In genomic region chr16:31696968-31697743, GRCh38 we compare ENCODE assay signal across 8 cellular contexts.
A peak's percentile ranks its signal among the peaks of the same experiment; 100 is the strongest.
DNase-seq lines count a peak whose midpoint lies in the region; ATAC-seq and TF ChIP-seq lines count a peak whose summit lies in the region.

No MANE protein-coding gene starts in this region.

- H3K36me3 ChIP-seq in endodermal cell (ENCODE audit: control insufficient read depth, insufficient read depth, low read length) (no peaks in the 10 kb centered on the region), thyroid gland (no peaks in the 10 kb centered on the region)

- H3K4me1 Mint-ChIP-seq in endodermal cell: peaks cover 9% of the 10 kb centered on the region
- H3K4me1 Mint-ChIP-seq in activated T-cell treated with anti-CD3 and anti-CD28 coated beads, Interleukin-2, amount 50 U/mL, for 4 hours (ENCODE audit: low read depth): peaks cover 16% of the 10 kb centered on the region

- no peak overlapping the region for H3K9ac ChIP-seq in endodermal cell (ENCODE audit: extremely low read depth, low read length, poor library complexity, severe bottlenecking)

- H3K27ac Mint-ChIP-seq in endodermal cell: no peak overlapping the region

- no peak for ATAC-seq in GM19023 (IDR thresholded peaks at IDR 0.05; ENCODE audit: unreplicated experiment)
- ATAC-seq in activated T-cell treated with anti-CD3 and anti-CD28 coated beads, Interleukin-2, amount 50 U/mL, for 4 hours: no peak

- no peak for TF ChIP-seq POLR2A in thyroid gland (IDR thresholded peaks at IDR 0.05)

- H3K27me3 ChIP-seq in endodermal cell (ENCODE audit: control insufficient read depth, insufficient read depth, low read length, poor library complexity, severe bottlenecking) (peaks cover 21% of the 10 kb centered on the region), thyroid gland (no peaks in the 10 kb centered on the region)

- peaks cover 4% of the 10 kb centered on the region for H3K4me1 ChIP-seq in endodermal cell (ENCODE audit: control insufficient read depth, insufficient read depth, low read length)
- H3K4me1 ChIP-seq in thyroid gland: peaks cover 6 to 8% of the 10 kb centered on the region in 2 donors

- H3K4me3 ChIP-seq in AG10803 (ENCODE audit: low read length): no peak overlapping the region
- H3K4me3 ChIP-seq in endodermal cell (ENCODE audit: low read length): no peak overlapping the region
- no peak overlapping the region for H3K4me3 ChIP-seq in thyroid gland (replicated peaks in 1 of 3)

- TF ChIP-seq CTCF in AG10803 (conservative IDR thresholded peaks at IDR 0.05; ENCODE audit: low read length) (peak; percentile 78), GM12874 (IDR thresholded peaks at IDR 0.05; ENCODE audit: insufficient read depth, low read depth, low read length) (peak; percentile 29; the same call in 1 of the 2 replicates), endodermal cell (conservative IDR thresholded peaks at IDR 0.05) (peak; percentile 80), thyroid gland (IDR thresholded peaks at IDR 0.05) (peak in 3 of 6 experiments; percentile 37 to 55 (median 44))

- peaks cover 2% of the 10 kb centered on the region for H3K36me3 Mint-ChIP-seq in endodermal cell (ENCODE audit: low read depth)
- H3K36me3 Mint-ChIP-seq in activated T-cell treated with anti-CD3 and anti-CD28 coated beads, Interleukin-2, amount 50 U/mL, for 4 hours (ENCODE audit: insufficient read depth): peaks cover under 1% of the 10 kb centered on the region

- DNase-seq in AG10803 (ENCODE audit: low read depth) (peak; percentile 53), NCI-H774 (lab: John Stamatoyannopoulos, UW) (peak; percentile 50), endodermal cell (no peak), pulmonary artery endothelial cell (ENCODE audit: low read depth, low spot score) (peak; percentile 10), thyroid gland (no peak)
- DNase-seq in activated T-cell treated with anti-CD3 and anti-CD28 coated beads, Interleukin-2, amount 50 U/mL, for 4 hours: no peak

- intact Hi-C loops in thyroid gland (cut with DNase I): no loop called here

- H3K27me3 Mint-ChIP-seq in endodermal cell (ENCODE audit: insufficient read depth): peaks cover 18% of the 10 kb centered on the region
- H3K27me3 Mint-ChIP-seq in activated T-cell treated with anti-CD3 and anti-CD28 coated beads, Interleukin-2, amount 50 U/mL, for 4 hours (ENCODE audit: low read depth): no peaks in the 10 kb centered on the region

- H3K9me3 ChIP-seq in endodermal cell (ENCODE audit: control insufficient read depth, low read length): no peaks in the 10 kb centered on the region
- H3K9me3 ChIP-seq in thyroid gland: no peaks in the 10 kb centered on the region

- no peak overlapping the region for H3K4me3 Mint-ChIP-seq in endodermal cell
- no peak overlapping the region for H3K4me3 Mint-ChIP-seq in activated T-cell treated with anti-CD3 and anti-CD28 coated beads, Interleukin-2, amount 50 U/mL, for 4 hours

- H3K9me3 Mint-ChIP-seq in endodermal cell: peaks cover 2% of the 10 kb centered on the region
- no peaks in the 10 kb centered on the region for H3K9me3 Mint-ChIP-seq in activated T-cell treated with anti-CD3 and anti-CD28 coated beads, Interleukin-2, amount 50 U/mL, for 4 hours

- H3K27ac ChIP-seq in endodermal cell (ENCODE audit: low read depth, low read length): no peak overlapping the region
- H3K27ac ChIP-seq in thyroid gland: no peak overlapping the region

- 54 to 75% methylated on average over 4 to 8 of the region's 8 CpGs for WGBS in endodermal cell (ENCODE audit: insufficient coverage in 1 of 2, insufficient read length in 1 of 2), 2 experiments
- WGBS in thyroid gland, 2 donors: 33 to 36% methylated on average over 8 of the region's 8 CpGs

Comparison
In these comparisons a context has a peak if more than half of its experiments do, and no peak if none do; other contexts are left out.
1. DNase-seq: peak in AG10803 (single experiment), NCI-H774 (single experiment) and pulmonary artery endothelial cell (single experiment); none in endodermal cell (single experiment), activated T-cell treated with anti-CD3 and anti-CD28 coated beads, Interleukin-2, amount 50 U/mL, for 4 hours (single experiment) and thyroid gland (0 of 2).